ENCODE assay signal across 15 cellular contexts in genomic region chr7:107994366-107994765, GRCh38. TPM values are rescaled to one million over a fixed set of nuclear protein-coding genes. Genes with fewer than 3 reads are reported as not detected.
DNase-seq lines count a peak whose midpoint lies in the region; ATAC-seq and TF ChIP-seq lines count a peak whose summit lies in the region.
"Had no signal": no experiment of that assay in that cellular context is flagged by ENCODE, and none has a peak within 500 bp of the region (broad histone marks: within the 10 kb centered on the region; RNA-seq: fewer than 3 reads in every experiment).

No MANE protein-coding gene starts in this region.

- DNase-seq in SK-N-SH (no peak), mammary epithelial cell (no peak), tibial nerve (ENCODE audit: low spot score in 2 of 2) (no peak), NCI-H2081 treated with DMSO at 0.1 percent for 48 hours (lab: John Stamatoyannopoulos, UW) (no peak), inferior parietal cortex (ENCODE audit: extremely low spot score) (no peak)
- DNase-seq in naive thymus-derived CD4-positive, alpha-beta T cell = no peak
- DNase-seq: 8988T; activated CD8-positive, alpha-beta memory T cell treated with anti-CD3 and anti-CD28 coated beads for 24 hours; activated effector memory CD4-positive, alpha-beta T cell treated with anti-CD3 and anti-CD28 coated beads, Interleukin-2, amount 50 U/mL, for 16 hours; GOT3; natural killer cell; NCI-H510A treated with DMSO at 0.1 percent for 48 hours had no signal

- no peaks in the 10 kb centered on the region for H3K9me2 ChIP-seq in SK-N-SH

- H3K79me2 ChIP-seq in SK-N-SH (ENCODE audit: insufficient read depth) (peaks cover 61% of the 10 kb centered on the region), mammary epithelial cell (ENCODE audit: insufficient read depth, low read length) (peaks cover 48% of the 10 kb centered on the region)

- no peaks in the 10 kb centered on the region for H3K4me1 Mint-ChIP-seq in naive thymus-derived CD4-positive, alpha-beta T cell
- H3K4me1 Mint-ChIP-seq: natural killer cell had no signal

- TF ChIP-seq CTCF in SK-N-SH (IDR thresholded peaks at IDR 0.05) = no peak
- no peak for TF ChIP-seq CTCF in mammary epithelial cell (conservative IDR thresholded peaks at IDR 0.05 in 1 of 2, IDR thresholded peaks at IDR 0.05 in 1 of 2; ENCODE audit: extremely low read depth in 1 of 2, insufficient read depth in 1 of 2, low read depth in 1 of 2, low read length in 2 of 2)
- no peak for TF ChIP-seq CTCF in tibial nerve (IDR thresholded peaks at IDR 0.05)

- TF ChIP-seq EP300 in SK-N-SH (IDR thresholded peaks at IDR 0.05; ENCODE audit: borderline replicate concordance in 1 of 2, low read depth in 1 of 2, low read length in 1 of 2) (no peak), tibial nerve (IDR thresholded peaks at IDR 0.05) (no peak)

- peaks cover 63% of the 10 kb centered on the region for H3F3A ChIP-seq in SK-N-SH (replicated peaks; ENCODE audit: insufficient read depth)

- 67% methylated on average over 3 of the region's 3 CpGs for WGBS in SK-N-SH (ENCODE audit: low lambda C conversion rate)
- 96% methylated on average over 3 of the region's 3 CpGs for WGBS in mammary epithelial cell (ENCODE audit: low coverage, missing lambda C conversion rate)
- WGBS in tibial nerve, 2 donors = 24 to 34% methylated on average over 3 of the region's 3 CpGs

- no peaks in the 10 kb centered on the region for H3K9me3 Mint-ChIP-seq in naive thymus-derived CD4-positive, alpha-beta T cell
- H3K9me3 Mint-ChIP-seq: natural killer cell; stimulated activated naive CD8-positive, alpha-beta T cell treated with anti-CD3 and anti-CD28 coated beads, Interleukin-15, Interleukin-2, amounts not matched to agents 100 ng/mL and 50 ng/mL, for 24 hours had no signal

- CTCF ChIA-PET in SK-N-SH (lab: Yijun Ruan, JAX) (interaction anchor here (0.9 to 5.5 kb wide), 8 partner anchors 10 to 152 kb away, joined by 3 to 27 read pairs (median 4); no protein-coding TSS in a partner anchor), mammary epithelial cell (lab: Charles Lee; ENCODE audit: low non-redundant PET) (no interaction called here)
- CTCF ChIA-PET in naive thymus-derived CD4-positive, alpha-beta T cell (lab: Charles Lee) = no interaction called here

- dilution Hi-C loops in mammary epithelial cell (cut with HindIII; ENCODE audit: low sequenced_read_pairs) = no loop called here

- H3K4me3 Mint-ChIP-seq in naive thymus-derived CD4-positive, alpha-beta T cell = no peak overlapping the region
- H3K4me3 Mint-ChIP-seq: natural killer cell; stimulated activated naive CD8-positive, alpha-beta T cell treated with anti-CD3 and anti-CD28 coated beads, Interleukin-15, Interleukin-2, amounts not matched to agents 100 ng/mL and 50 ng/mL, for 24 hours had no signal

- H4K20me1 ChIP-seq in SK-N-SH (ENCODE audit: insufficient read depth) = peaks cover 6% of the 10 kb centered on the region; the same call in 1 of the 2 replicates
- no peaks in the 10 kb centered on the region for H4K20me1 ChIP-seq in mammary epithelial cell (ENCODE audit: insufficient read depth, low read length)

- H2AFZ ChIP-seq in SK-N-SH (ENCODE audit: low read depth) (no peak overlapping the region), mammary epithelial cell (ENCODE audit: low read depth, low read length) (no peak overlapping the region)

- no peaks in the 10 kb centered on the region for H3K9me3 ChIP-seq in SK-N-SH
- no peaks in the 10 kb centered on the region for H3K9me3 ChIP-seq in mammary epithelial cell (replicated peaks; ENCODE audit: insufficient read depth, low read length)
- no peaks in the 10 kb centered on the region for H3K9me3 ChIP-seq in mucosa of rectum (ENCODE audit: control insufficient read depth in 2 of 2, low read length in 2 of 2)
- H3K9me3 ChIP-seq in tibial nerve = no peaks in the 10 kb centered on the region
- no peaks in the 10 kb centered on the region for H3K9me3 ChIP-seq in naive thymus-derived CD4-positive, alpha-beta T cell (ENCODE audit: control insufficient read depth in 2 of 3, low read length in 3 of 3)

- intact Hi-C loops in mammary epithelial cell (cut with micrococcal nuclease) = no loop called here
- intact Hi-C loops in naive thymus-derived CD4-positive, alpha-beta T cell (cut with micrococcal nuclease) = no loop called here

- no peak for TF ChIP-seq RAD21 in SK-N-SH (IDR thresholded peaks at IDR 0.05; ENCODE audit: low read length)

- POLR2A ChIA-PET in SK-N-SH (lab: Yijun Ruan, JAX) = no interaction called here
- POLR2A ChIA-PET in naive thymus-derived CD4-positive, alpha-beta T cell (lab: Charles Lee) = no interaction called here

- BruUV-seq in mammary epithelial cell (replicated peaks; lab: Mats Ljungman, UMichigan) = no TSS peak

- H3K27me3 Mint-ChIP-seq in naive thymus-derived CD4-positive, alpha-beta T cell = peaks cover 29 to 62% (median 47%) of the 10 kb centered on the region in 5 donors

- no peak for ATAC-seq in SK-N-SH treated with all-trans-retinoic acid at 6 μM for 48 hours
- no peak for ATAC-seq in naive thymus-derived CD4-positive, alpha-beta T cell
- ATAC-seq: natural killer cell had no signal

- H3K4me1 ChIP-seq in SK-N-SH (ENCODE audit: control insufficient read depth in 1 of 2, insufficient read depth in 2 of 2, low read depth in 1 of 2, low read length in 1 of 2) (peaks cover 46 to 54% of the 10 kb centered on the region in 2 experiments), mammary epithelial cell (ENCODE audit: insufficient read depth, low read length) (peaks cover 51% of the 10 kb centered on the region), mucosa of rectum (ENCODE audit: control insufficient read depth in 2 of 2, insufficient read depth in 2 of 2, low read length in 2 of 2) (peaks cover 25 to 49% of the 10 kb centered on the region in 2 donors), tibial nerve (peaks cover 4 to 94% (median 47%) of the 10 kb centered on the region in 4 donors)
- H3K4me1 ChIP-seq in naive thymus-derived CD4-positive, alpha-beta T cell (ENCODE audit: control insufficient read depth in 2 of 2, insufficient read depth in 2 of 2, low read length in 2 of 2) = no peaks in the 10 kb centered on the region

- H3K36me3 ChIP-seq in SK-N-SH (replicated peaks in 1 of 2; ENCODE audit: control insufficient read depth in 1 of 2, insufficient read depth in 2 of 2, low read length in 1 of 2) (peaks cover 75 to 79% of the 10 kb centered on the region in 2 experiments), mammary epithelial cell (ENCODE audit: insufficient read depth, low read length) (peaks cover 36% of the 10 kb centered on the region), mucosa of rectum (ENCODE audit: control insufficient read depth in 2 of 2, insufficient read depth in 2 of 2, low read length in 2 of 2) (no peaks in the 10 kb centered on the region), tibial nerve (peaks cover 0 to 42% (median 0%) of the 10 kb centered on the region in 3 donors)
- no peaks in the 10 kb centered on the region for H3K36me3 ChIP-seq in naive thymus-derived CD4-positive, alpha-beta T cell (ENCODE audit: control insufficient read depth in 2 of 3, insufficient read depth in 3 of 3, low read length in 3 of 3)

- H3K27me3 ChIP-seq in SK-N-SH (ENCODE audit: insufficient read depth) (no peaks in the 10 kb centered on the region), mammary epithelial cell (ENCODE audit: insufficient read depth, low read length) (no peaks in the 10 kb centered on the region), mucosa of rectum (ENCODE audit: control insufficient read depth in 2 of 2, insufficient read depth in 2 of 2, low read length in 2 of 2) (no peaks in the 10 kb centered on the region), tibial nerve (no peaks in the 10 kb centered on the region)
- no peaks in the 10 kb centered on the region for H3K27me3 ChIP-seq in naive thymus-derived CD4-positive, alpha-beta T cell (ENCODE audit: control insufficient read depth in 2 of 2, insufficient read depth in 2 of 2, low read length in 2 of 2)

- peaks cover 0 to 4% (median 0%) of the 10 kb centered on the region in 5 donors for H3K36me3 Mint-ChIP-seq in naive thymus-derived CD4-positive, alpha-beta T cell
- H3K36me3 Mint-ChIP-seq: natural killer cell had no signal

- H3K4me3 ChIP-seq in SK-N-SH (ENCODE audit: low read depth in 2 of 2, low read length in 1 of 2) (no peak overlapping the region), mammary epithelial cell (replicated peaks in 1 of 3; ENCODE audit: insufficient read depth in 1 of 3, low read depth in 2 of 3, low read length in 3 of 3) (no peak overlapping the region), mucosa of rectum (ENCODE audit: low read length in 2 of 2) (no peak overlapping the region), tibial nerve (no peak overlapping the region)
- no peak overlapping the region for H3K4me3 ChIP-seq in naive thymus-derived CD4-positive, alpha-beta T cell (ENCODE audit: low read length)

- no peak overlapping the region for H3K27ac Mint-ChIP-seq in naive thymus-derived CD4-positive, alpha-beta T cell
- H3K27ac Mint-ChIP-seq: natural killer cell; stimulated activated naive CD8-positive, alpha-beta T cell treated with anti-CD3 and anti-CD28 coated beads, Interleukin-15, Interleukin-2, amounts not matched to agents 100 ng/mL and 50 ng/mL, for 24 hours had no signal

- H3K4me2 ChIP-seq in SK-N-SH (peak overlapping the region; percentile 72; the same call in 1 of the 2 replicates), mammary epithelial cell (ENCODE audit: insufficient read depth, low read depth, low read length) (peak overlapping the region; percentile 60)

- no peak overlapping the region; the same call in 1 of the 2 replicates for H3K9ac ChIP-seq in SK-N-SH
- no peak overlapping the region for H3K9ac ChIP-seq in mammary epithelial cell (ENCODE audit: insufficient read depth, low read length)
- H3K9ac ChIP-seq in mucosa of rectum (ENCODE audit: low read depth in 1 of 2, low read length in 2 of 2) = no peak overlapping the region

- H3K27ac ChIP-seq in SK-N-SH (ENCODE audit: low read depth in 2 of 2, low read length in 1 of 2) = peak overlapping the region; percentile 93
- H3K27ac ChIP-seq in mammary epithelial cell (ENCODE audit: insufficient read depth, low read depth, low read length) = no peak overlapping the region
- H3K27ac ChIP-seq in mucosa of rectum (ENCODE audit: low read depth in 2 of 2, low read length in 2 of 2) = peak overlapping the region; percentile 52 to 56
- H3K27ac ChIP-seq in tibial nerve = peak overlapping the region; percentile 64 to 91 (median 78)
- H3K27ac ChIP-seq in naive thymus-derived CD4-positive, alpha-beta T cell (ENCODE audit: low read depth, low read length) = no peak overlapping the region

- in situ Hi-C loops in mammary epithelial cell (cut with MboI; ENCODE audit: low sequenced_read_pairs in 2 of 2) = no loop called here

- TF ChIP-seq POLR2A in tibial nerve (IDR thresholded peaks at IDR 0.05) = no peak

TF ChIP-seq in SK-N-SH treated with all-trans-retinoic acid at 6 μM for 48 hours, 23 proteins besides CTCF, POLR2A, EP300 and RAD21 (continues in another document):
- TF ChIP-seq ZFP3 (CRISPR knock-in tag; IDR thresholded peaks at IDR 0.05) = no peak
- no peak for TF ChIP-seq ISL1 (CRISPR knock-in tag; IDR thresholded peaks at IDR 0.05)

RNA-seq across cellular contexts. Expression of gene LAMB1, which starts 8.6 kb away (rescaled TPM):
- polyA plus RNA-seq in SK-N-SH (2012; rRNA removed) (435 and 471 TPM in 2 replicates), mammary epithelial cell (76.2 TPM)
- 358 TPM in 2 replicates for polyA plus RNA-seq in SK-N-SH (2012; cell fraction: cytosol; rRNA removed)
- 1,344 and 1,530 TPM in 2 replicates for polyA plus RNA-seq in SK-N-SH (2012; cell fraction: nucleus; rRNA removed)
- total RNA-seq in mammary epithelial cell (100 to 1,000 TPM; 219 to 285 TPM), tibial nerve (100 to 1,000 TPM; 232 to 563 (median 357) TPM)
- polyA minus RNA-seq in mammary epithelial cell = 447 TPM
- not detected for total RNA-seq in naive thymus-derived CD4-positive, alpha-beta T cell
- under 1 TPM; 0.65 to 0.82 TPM for polyA plus RNA-seq in naive thymus-derived CD4-positive, alpha-beta T cell
- total RNA-seq: natural killer cell had no signal

Comparison
In these comparisons a context has a peak if more than half of its experiments do, and no peak if none do; other contexts are left out.
1. H3K27ac ChIP-seq: peak in SK-N-SH (2 of 2), mucosa of rectum (2 of 2) and tibial nerve (4 of 4); none in mammary epithelial cell (single experiment) and naive thymus-derived CD4-positive, alpha-beta T cell (single experiment).
2. RNA of gene LAMB1, which starts 8.6 kb away (total RNA-seq): 232 to 563 TPM in tibial nerve and 219 to 285 TPM in mammary epithelial cell; not detected in naive thymus-derived CD4-positive, alpha-beta T cell; every median in the first group is over 100 times any median in the second.